In genomic region chr3:17420668-17421067, GRCh38 we compare ENCODE assay signal across 1 cellular context.
TF ChIP-seq lines count a peak whose summit lies in the region.

No MANE protein-coding gene starts in this region.

TF ChIP-seq in HepG2, 621 proteins besides CTCF, POLR2A, EP300 and RAD21 (continued from another document and continues in another):
- TF ChIP-seq ZNF20 (CRISPR knock-in tag; IDR thresholded peaks at IDR 0.05) (no peak), NFIB (CRISPR knock-in tag; IDR thresholded peaks at IDR 0.05; ENCODE audit: borderline replicate concordance) (no peak), ZBTB43 (CRISPR knock-in tag; conservative IDR thresholded peaks at IDR 0.05) (no peak), ATF5 (CRISPR knock-in tag; IDR thresholded peaks at IDR 0.05; ENCODE audit: low read depth) (no peak), NR2C2 (CRISPR knock-in tag; IDR thresholded peaks at IDR 0.05; ENCODE audit: borderline replicate concordance) (no peak), ZNF546 (CRISPR knock-in tag; conservative IDR thresholded peaks at IDR 0.05) (no peak), ZNF407 (CRISPR knock-in tag; IDR thresholded peaks at IDR 0.05; ENCODE audit: not compliant biosample characterization) (no peak), HMG20A (CRISPR knock-in tag; IDR thresholded peaks at IDR 0.05; ENCODE audit: borderline replicate concordance) (peak; percentile 83; the same call in 1 of the 2 replicates), ZNF878 (CRISPR knock-in tag; IDR thresholded peaks at IDR 0.05) (peak; percentile 86; the same call in 1 of the 2 replicates), KLF6 (CRISPR knock-in tag; IDR thresholded peaks at IDR 0.05) (no peak), SRSF4 (IDR thresholded peaks at IDR 0.05; ENCODE audit: low read depth, low read length, poor library complexity, severe bottlenecking) (no peak), HDAC6 (IDR thresholded peaks at IDR 0.05; ENCODE audit: low read depth, low read length) (no peak), BCL6 (CRISPR knock-in tag; IDR thresholded peaks at IDR 0.05) (peak; percentile 55), PHF5A (CRISPR knock-in tag; IDR thresholded peaks at IDR 0.05; ENCODE audit: low read depth, unreplicated experiment) (peak; percentile 22), ZNF263 (CRISPR knock-in tag; IDR thresholded peaks at IDR 0.05) (no peak), ZNF3 (CRISPR knock-in tag; IDR thresholded peaks at IDR 0.05) (peak; percentile 86), CREB1 (IDR thresholded peaks at IDR 0.05) (no peak), CREB1 (CRISPR knock-in tag; IDR thresholded peaks at IDR 0.05) (peak; percentile 55), CAMTA2 (CRISPR knock-in tag; IDR thresholded peaks at IDR 0.05; ENCODE audit: borderline replicate concordance) (no peak), HOMEZ (CRISPR knock-in tag; IDR thresholded peaks at IDR 0.05; ENCODE audit: low read depth) (peak; percentile 87), ZKSCAN1 (IDR thresholded peaks at IDR 0.05; ENCODE audit: low read length) (no peak), ZNF318 (CRISPR knock-in tag; IDR thresholded peaks at IDR 0.05) (no peak), PREB (CRISPR knock-in tag; IDR thresholded peaks at IDR 0.05) (no peak), ZNF251 (CRISPR knock-in tag; IDR thresholded peaks at IDR 0.05) (no peak), AHDC1 (CRISPR knock-in tag; IDR thresholded peaks at IDR 0.05; ENCODE audit: borderline replicate concordance) (peak; percentile 94; the same call in 1 of the 2 replicates)
